In genomic region chr12:8813963-8814362, GRCh38 we compare ENCODE assay signal across 19 cellular contexts. TPM values are rescaled to one million over a fixed set of nuclear protein-coding genes. Genes with fewer than 3 reads are reported as not detected.
"Had no signal": no experiment of that assay in that cellular context is flagged by ENCODE, and none has a peak within 500 bp of the region (broad histone marks: within the 10 kb centered on the region; RNA-seq: fewer than 3 reads in every experiment).

No MANE protein-coding gene starts in this region.

- H3K9me3 ChIP-seq: lower lobe of right lung, ovary, right lobe of liver, stomach, testis, upper lobe of right lung had no signal

- H3K4me1 ChIP-seq: lower lobe of right lung, right lobe of liver, stomach, testis, upper lobe of right lung had no signal

- H3K9me3 Mint-ChIP-seq: activated naive CD4-positive, alpha-beta T cell treated with anti-CD3 and anti-CD28 coated beads, Interleukin-2, amount 50 U/mL, for 72 hours; activated T-helper 2 cell treated with anti-CD3 and anti-CD28 coated beads, Interferon-gamma antibody, Interleukin-2, Interleukin-4, amounts not matched to agents 10 μg/mL and 5 μg/mL and 100 μg/mL, durations not matched to agents 14 hours and 24 hours and 36 hours; T-helper 2 cell treated with Interferon-gamma antibody and Interleukin-4, amounts not matched to agents 5 μg/mL and 100 μg/mL, for 36 hours had no signal

- ATAC-seq: activated naive CD4-positive, alpha-beta T cell treated with anti-CD3 and anti-CD28 coated beads, Interleukin-2, amount 50 U/mL, for 72 hours; foreskin keratinocyte; left colon; lower lobe of right lung; right lobe of liver; upper lobe of right lung had no signal

- H3K4me3 ChIP-seq: lower lobe of right lung, ovary, right lobe of liver, stomach, testis, upper lobe of right lung had no signal

- H3K36me3 ChIP-seq: lower lobe of right lung, ovary, right lobe of liver, stomach, upper lobe of right lung had no signal

- H3K27ac Mint-ChIP-seq: activated naive CD4-positive, alpha-beta T cell treated with anti-CD3 and anti-CD28 coated beads, Interleukin-2, amount 50 U/mL, for 72 hours; activated T-helper 2 cell treated with anti-CD3 and anti-CD28 coated beads, Interferon-gamma antibody, Interleukin-2, Interleukin-4, amounts not matched to agents 10 μg/mL and 5 μg/mL and 100 μg/mL, durations not matched to agents 14 hours and 24 hours and 36 hours; T-helper 2 cell treated with Interferon-gamma antibody and Interleukin-4, amounts not matched to agents 5 μg/mL and 100 μg/mL, for 36 hours had no signal

- DNase-seq: activated CD4-positive, alpha-beta T cell treated with anti-CD3 and anti-CD28 coated beads, Interleukin-2, amount 50 U/mL, for 1 hour; activated CD4-positive, CD25-positive, alpha-beta regulatory T cell; foreskin keratinocyte; left colon; lower lobe of right lung; midbrain; ovary; right lobe of liver; stomach; testis; upper lobe of right lung had no signal

- H3K27ac ChIP-seq: foreskin keratinocyte, lower lobe of right lung, ovary, right lobe of liver, stomach, testis, upper lobe of right lung had no signal

- H3K4me3 Mint-ChIP-seq: T-helper 2 cell treated with Interferon-gamma antibody and Interleukin-4, amounts not matched to agents 5 μg/mL and 100 μg/mL, for 36 hours had no signal

- H3K27me3 ChIP-seq: foreskin keratinocyte, ovary, right lobe of liver, stomach, testis, upper lobe of right lung had no signal

RNA-seq across cellular contexts. Expression of gene A2ML1, which starts 8.5 kb away (rescaled TPM):
- total RNA-seq: activated CD8-positive, alpha-beta memory T cell treated with anti-CD3 and anti-CD28 coated beads for 36 hours; activated naive CD4-positive, alpha-beta T cell treated with anti-CD3 and anti-CD28 coated beads, Interleukin-2, amount 50 U/mL, for 72 hours; activated T-helper 2 cell treated with anti-CD3 and anti-CD28 coated beads, Interferon-gamma antibody, Interleukin-2, Interleukin-4, amounts not matched to agents 10 μg/mL and 5 μg/mL and 100 μg/mL, durations not matched to agents 14 hours and 24 hours and 36 hours; cardiac septum; left colon; lower lobe of right lung; myocyte; pulmonary artery endothelial cell; upper lobe of right lung had no signal
- polyA plus RNA-seq: neural cell had no signal
